ENCODE assay signal across 10 cellular contexts in the genomic region with DNA sequence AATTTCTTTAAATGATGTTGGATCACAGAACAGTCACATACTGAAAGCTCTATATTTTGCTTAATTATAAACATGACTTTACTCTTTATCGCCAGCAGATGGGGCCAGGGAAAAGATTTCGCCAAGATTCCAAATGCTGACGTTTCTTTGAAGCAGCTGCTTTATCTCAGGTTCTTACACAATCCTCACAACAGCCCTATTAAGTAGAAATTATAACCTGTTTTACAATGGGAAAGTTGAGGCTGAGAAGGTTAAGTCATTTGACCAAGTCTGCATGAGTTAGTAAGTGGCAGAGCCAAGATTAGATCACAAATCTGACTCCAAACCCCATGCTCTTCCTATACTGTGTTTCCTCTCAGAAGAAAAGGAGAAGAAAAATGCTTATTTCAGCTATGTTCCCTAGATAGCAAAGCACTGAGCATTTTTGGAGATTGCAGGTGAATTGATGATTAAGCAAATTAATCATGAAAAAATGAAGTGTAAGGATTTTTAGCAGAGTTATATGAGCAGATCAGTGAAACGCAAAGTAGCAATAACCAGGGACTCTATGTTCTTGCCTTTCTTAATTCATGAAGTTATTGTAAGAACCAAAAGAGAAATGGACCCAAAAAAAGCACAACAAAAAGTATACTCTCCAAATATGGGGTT.
DNase-seq lines count a peak whose midpoint lies in the region; ATAC-seq and TF ChIP-seq lines count a peak whose summit lies in the region.
"Had no signal": no experiment of that assay in that cellular context is flagged by ENCODE, and none has a peak within 500 bp of the region (broad histone marks: within the 10 kb centered on the region; RNA-seq: fewer than 3 reads in every experiment).

No MANE protein-coding gene starts in this region.

- POLR2A ChIA-PET in OCI-LY7 (lab: Charles Lee), result interaction anchor here (0.6 kb wide), 1 partner anchor 487 kb away, joined by 3 read pairs; no protein-coding TSS in a partner anchor

- no peak overlapping the region for H2AFZ ChIP-seq in OCI-LY7 (ENCODE audit: low read length)

- H3K9me3 ChIP-seq in OCI-LY7 (ENCODE audit: low read length) (no peaks in the 10 kb centered on the region), ovary (no peaks in the 10 kb centered on the region)
- H3K9me3 ChIP-seq: thoracic aorta had no signal

- TF ChIP-seq POLR2A in ovary (IDR thresholded peaks at IDR 0.05), result no peak

- TF ChIP-seq EP300 in ovary (IDR thresholded peaks at IDR 0.05), result no peak

- intact Hi-C loops in OCI-LY7 (cut with micrococcal nuclease; ENCODE audit: unreplicated experiment), result no loop called here
- intact Hi-C loops in ovary (cut with DNase I), result no loop called here

- no peak overlapping the region for H3K4me2 ChIP-seq in OCI-LY7 (ENCODE audit: low read length)

- H3K27ac ChIP-seq in OCI-LY7 (ENCODE audit: low read depth, low read length, poor library complexity, severe bottlenecking) (no peak overlapping the region), ovary (no peak overlapping the region)
- H3K27ac ChIP-seq: epithelial cell of prostate, thoracic aorta had no signal

- TF ChIP-seq CTCF in GM12875 (IDR thresholded peaks at IDR 0.05; ENCODE audit: borderline replicate concordance, insufficient read depth, low read depth, low read length), result peak; percentile 12; the same call in 1 of the 2 replicates
- TF ChIP-seq CTCF in OCI-LY7 (conservative IDR thresholded peaks at IDR 0.05; ENCODE audit: low read length), result peak; percentile 79
- TF ChIP-seq CTCF in ovary (IDR thresholded peaks at IDR 0.05), result peak in 2 of 3 donors; percentile 18 to 45

- BruUV-seq in OCI-LY7 (replicated peaks; lab: Mats Ljungman, UMichigan), result no TSS peak

- H3K27me3 ChIP-seq in ovary, result no peaks in the 10 kb centered on the region

- H3K4me1 ChIP-seq in OCI-LY7 (ENCODE audit: insufficient read depth, low read length, poor library complexity, severe bottlenecking) (no peaks in the 10 kb centered on the region), ovary (ENCODE audit: insufficient read depth) (no peaks in the 10 kb centered on the region)

- H3K4me3 ChIP-seq in GM12875 (ENCODE audit: low read depth, low read length) (no peak overlapping the region), OCI-LY7 (ENCODE audit: low read depth, low read length, poor library complexity, severe bottlenecking) (no peak overlapping the region), ovary (no peak overlapping the region)
- H3K4me3 ChIP-seq: thoracic aorta had no signal

- in situ Hi-C loops in ACHN (cut with HindIII; ENCODE audit: low pct_ligation_motif_present, low pct_unique_long_range_greater_than_20kb, low sequenced_read_pairs), result no loop called here

- H3K79me2 ChIP-seq in OCI-LY7 (ENCODE audit: insufficient read depth, low read depth, low read length), result no peaks in the 10 kb centered on the region

- H3K36me3 ChIP-seq in OCI-LY7 (ENCODE audit: insufficient read depth, low read length), result no peaks in the 10 kb centered on the region
- no peaks in the 10 kb centered on the region for H3K36me3 ChIP-seq in ovary
- H3K36me3 ChIP-seq: thoracic aorta had no signal

- no peaks in the 10 kb centered on the region for H4K20me1 ChIP-seq in OCI-LY7 (ENCODE audit: insufficient read depth, low read length)

- DNase-seq in ACHN, result peak; percentile 49
- DNase-seq in OCI-LY7 (ENCODE audit: low spot score), result peak; percentile 16
- DNase-seq in ovary, result peak in 3 of 5 donors; percentile 15 to 30 (median 20)
- no peak for DNase-seq in activated naive CD4-positive, alpha-beta T cell treated with Interleukin-2 at 50 U/mL for 16 hours

- CTCF ChIA-PET in OCI-LY7 (lab: Charles Lee; ENCODE audit: unreplicated experiment), result interaction anchor here (0.5 kb wide), 1 partner anchor 117 kb away, joined by 3 read pairs; no protein-coding TSS in a partner anchor

- WGBS in ovary, 3 donors, result 10 to 15% (median 14%) methylated on average over 4 of the region's 4 CpGs

- H3K9me2 ChIP-seq in OCI-LY7 (ENCODE audit: insufficient read depth, low read length), result no peaks in the 10 kb centered on the region

- ATAC-seq in HG03025 (IDR thresholded peaks at IDR 0.05; ENCODE audit: low FRiP score, unreplicated experiment) (peak; percentile 77), esophagus mucosa (peak; percentile 64), GM21515 (IDR thresholded peaks at IDR 0.05; ENCODE audit: unreplicated experiment) (no peak)

Comparison
In these comparisons a context has a peak if more than half of its experiments do, and no peak if none do; other contexts are left out.
1. CTCF ChIP-seq: peak in every context shown above with its lines; median percentile 79 in OCI-LY7; 32 in ovary; 12 in GM12875.